22 cellular contexts compared by ENCODE assay signal in the genomic region with DNA sequence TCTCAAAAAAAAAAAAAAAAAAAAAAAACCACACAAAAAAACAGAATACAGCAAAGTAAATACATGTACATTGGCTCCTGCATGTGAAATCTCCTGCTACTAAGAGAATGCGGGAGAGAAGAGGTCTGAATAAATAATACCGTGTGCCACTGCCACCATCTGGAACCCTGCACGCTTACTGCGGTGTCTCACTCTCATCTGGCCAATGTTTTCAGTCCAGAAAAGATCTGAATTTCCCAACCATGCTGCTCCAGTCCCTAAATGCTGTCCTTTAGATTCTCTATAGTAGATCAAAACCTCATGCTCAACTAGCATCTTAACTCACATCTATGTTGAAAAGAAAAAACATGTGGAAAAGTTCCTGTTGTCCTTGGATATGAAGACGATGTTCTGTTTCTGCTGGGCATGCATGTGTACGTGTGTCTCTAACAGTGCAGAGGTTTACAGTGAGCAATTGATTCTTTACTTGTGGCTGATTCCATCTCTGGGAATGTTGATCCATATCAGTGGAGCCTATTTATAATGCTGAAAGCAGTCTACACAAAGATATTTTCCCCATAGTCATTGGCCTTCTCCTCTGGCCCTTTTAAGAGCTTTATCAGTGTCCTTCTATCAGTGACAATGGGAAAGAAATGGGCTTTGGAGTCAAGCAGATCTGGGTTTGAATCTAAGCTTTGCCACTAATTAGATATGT. TPM values are rescaled to one million over a fixed set of nuclear protein-coding genes. Genes with fewer than 3 reads are reported as not detected.
DNase-seq lines count a peak whose midpoint lies in the region; TF ChIP-seq lines count a peak whose summit lies in the region.
"Had no signal": no experiment of that assay in that cellular context is flagged by ENCODE, and none has a peak within 500 bp of the region (broad histone marks: within the 10 kb centered on the region; RNA-seq: fewer than 3 reads in every experiment).

No MANE protein-coding gene starts in this region.

- peaks cover 2% of the 10 kb centered on the region for H3K79me1 ChIP-seq in trophoblast cell (ENCODE audit: low read length)

- no peak overlapping the region for H3K18ac ChIP-seq in trophoblast cell (ENCODE audit: low read length)

- no peak overlapping the region for H2BK120ac ChIP-seq in trophoblast cell (ENCODE audit: insufficient read depth, low read length, poor library complexity)

- TF ChIP-seq CTCF in esophagus muscularis mucosa (IDR thresholded peaks at IDR 0.05) (no peak), dorsolateral prefrontal cortex (IDR thresholded peaks at IDR 0.05 in 54 of 56, conservative IDR thresholded peaks at IDR 0.05 in 2 of 56; ENCODE audit: low read depth in 1 of 56, partially characterized antibody in 56 of 56) (no peak)

- no peak overlapping the region for H3K4me2 ChIP-seq in trophoblast cell (ENCODE audit: low read length)

- H2BK12ac ChIP-seq in trophoblast cell (ENCODE audit: low read length) = no peak overlapping the region

- no peaks in the 10 kb centered on the region for H3K27me3 ChIP-seq in esophagus muscularis mucosa
- no peaks in the 10 kb centered on the region for H3K27me3 ChIP-seq in trophoblast cell (ENCODE audit: insufficient read depth, low read length)
- peaks cover 0 to 2% (median 0%) of the 10 kb centered on the region in 45 donors for H3K27me3 ChIP-seq in dorsolateral prefrontal cortex

- no peak overlapping the region for H2AK5ac ChIP-seq in trophoblast cell (ENCODE audit: low read length)

- intact Hi-C loops in esophagus muscularis mucosa (cut with DNase I) = no loop called here
- intact Hi-C loops in dorsolateral prefrontal cortex (cut with DNase I) = no loop called here

- no peaks in the 10 kb centered on the region for H3K79me2 ChIP-seq in trophoblast cell (ENCODE audit: control insufficient read depth, insufficient read depth, low read length, poor library complexity)

- H3K27ac ChIP-seq in esophagus muscularis mucosa (replicated peaks in 1 of 4) = peak overlapping the region; percentile 73 to 83 (median 75)
- H3K27ac ChIP-seq in trophoblast cell (ENCODE audit: low read depth, low read length) = no peak overlapping the region
- H3K27ac ChIP-seq in dorsolateral prefrontal cortex = no peak overlapping the region
- H3K27ac ChIP-seq: SK-N-MC had no signal

- H3K9ac ChIP-seq in trophoblast cell (ENCODE audit: low read length) = no peak overlapping the region

- H3K4me3 ChIP-seq in esophagus muscularis mucosa = no peak overlapping the region
- H3K4me3 ChIP-seq in trophoblast cell (ENCODE audit: low read depth, low read length) = no peak overlapping the region
- no peak overlapping the region for H3K4me3 ChIP-seq in dorsolateral prefrontal cortex
- H3K4me3 ChIP-seq: SK-N-MC had no signal

- no peak for TF ChIP-seq POLR2A in esophagus muscularis mucosa (IDR thresholded peaks at IDR 0.05; ENCODE audit: low read depth)

- DNase-seq in EH (ENCODE audit: low read depth) = peak; percentile 11
- DNase-seq in esophagus muscularis mucosa (ENCODE audit: extremely low spot score) = no peak
- DNase-seq in mesenteric fat pad (ENCODE audit: low spot score) = peak; percentile 9
- peak; percentile 3 to 67 for DNase-seq in trophoblast cell
- DNase-seq in NCI-H2081 (lab: John Stamatoyannopoulos, UW) = no peak
- no peak for DNase-seq in AG08396 (ENCODE audit: low spot score)
- no peak for DNase-seq in dorsolateral prefrontal cortex
- DNase-seq: C1 segment of cervical spinal cord; CD4-positive, alpha-beta memory T cell; COR-L47; DMS79; GF-D8; Kasumi-1; NCI-H1105; NCI-H1436 treated with DMSO at 0.1 percent for 48 hours; NCI-H187 treated with DMSO at 0.1 percent for 48 hours; NCI-H2107; NCI-H446; NCI-H524 treated with DMSO at 0.1 percent for 48 hours; NCI-H774; SIG-M5 had no signal

- no peak overlapping the region for H4K91ac ChIP-seq in trophoblast cell (ENCODE audit: low read depth, low read length)

- no peak overlapping the region for H4K12ac ChIP-seq in trophoblast cell (ENCODE audit: low read depth, low read length)

- no peak overlapping the region for H3K14ac ChIP-seq in trophoblast cell (ENCODE audit: low read length)

- H3K4me1 ChIP-seq in esophagus muscularis mucosa = peaks cover 16 to 82% (median 78%) of the 10 kb centered on the region in 4 donors
- peaks cover 6 to 10% of the 10 kb centered on the region in 2 experiments for H3K4me1 ChIP-seq in trophoblast cell (ENCODE audit: control insufficient read depth in 1 of 2, insufficient read depth in 2 of 2, low read length in 2 of 2)

- no peak overlapping the region for H3K4ac ChIP-seq in trophoblast cell (ENCODE audit: low read depth, low read length)

- H3K9me3 ChIP-seq in esophagus muscularis mucosa (no peaks in the 10 kb centered on the region), trophoblast cell (ENCODE audit: insufficient read depth, low read depth, low read length) (no peaks in the 10 kb centered on the region)

- H3K23ac ChIP-seq in trophoblast cell (ENCODE audit: low read length) = no peak overlapping the region

- no peak overlapping the region for H4K8ac ChIP-seq in trophoblast cell (ENCODE audit: low read depth, low read length)

- H2AFZ ChIP-seq in trophoblast cell (ENCODE audit: insufficient read depth, low read length, poor library complexity) = no peak overlapping the region

- TF ChIP-seq EP300 in esophagus muscularis mucosa (IDR thresholded peaks at IDR 0.05) = no peak

- H2BK5ac ChIP-seq in trophoblast cell (ENCODE audit: low read depth, low read length, poor library complexity) = no peak overlapping the region

- peaks cover 0 to 19% (median 6%) of the 10 kb centered on the region in 4 donors for H3K36me3 ChIP-seq in esophagus muscularis mucosa
- no peaks in the 10 kb centered on the region for H3K36me3 ChIP-seq in trophoblast cell (ENCODE audit: control insufficient read depth in 1 of 2, insufficient read depth in 2 of 2, low read length in 2 of 2)

- WGBS in esophagus muscularis mucosa = 71% methylated on average over 6 of the region's 6 CpGs
- WGBS in trophoblast cell (ENCODE audit: extremely low coverage, insufficient coverage, insufficient read length) = no CpG with 5 or more reads among the region's 6 CpGs

RNA-seq across cellular contexts. Expression of a gene that starts 11.9 kb away (rescaled TPM):
- total RNA-seq in esophagus muscularis mucosa (100 to 1,000 TPM; 135 to 198 (median 168) TPM), mesenteric fat pad (163 TPM), dorsolateral prefrontal cortex (10 to 100 TPM in 1 of 120 experiments, 1 to 10 TPM in 119; 1.1 to 11.4 (median 3.5) TPM)
- 10.3 and 10.6 TPM in 2 replicates for polyA plus RNA-seq in trophoblast cell (2013)

Comparison
In these comparisons a context has a peak if more than half of its experiments do, and no peak if none do; other contexts are left out.
1. DNase-seq: peak in EH (single experiment), mesenteric fat pad (single experiment) and trophoblast cell (2 of 2); none in esophagus muscularis mucosa (single experiment), NCI-H2081 (0 of 2), AG08396 (single experiment) and dorsolateral prefrontal cortex (0 of 10).
2. H3K27ac ChIP-seq: peak in esophagus muscularis mucosa (4 of 4); none in trophoblast cell (single experiment) and dorsolateral prefrontal cortex (0 of 59).
3. RNA of a gene that starts 11.9 kb away (total RNA-seq): 135 to 198 TPM in esophagus muscularis mucosa and 163 TPM in mesenteric fat pad (single experiment); 1.1 to 11.4 TPM in dorsolateral prefrontal cortex; every median in the first group is over 10 times any median in the second.